Comparison of ENCODE assay signal across 1 cellular context in genomic region chr19:49331616-49332055, GRCh38.
A peak's percentile ranks its signal among the peaks of the same experiment; 100 is the strongest.
TF ChIP-seq lines count a peak whose summit lies in the region.

No MANE protein-coding gene starts in this region.

TF ChIP-seq in liver, 16 proteins besides CTCF, POLR2A, EP300 and RAD21 (continued from another document):
- peak; percentile 44 for TF ChIP-seq REST (IDR thresholded peaks at IDR 0.05)
- TF ChIP-seq JUND (IDR thresholded peaks at IDR 0.05), result peak; percentile 62 to 76
- peak; percentile 79 for TF ChIP-seq SP1 (IDR thresholded peaks at IDR 0.05)
- TF ChIP-seq ATF3 (IDR thresholded peaks at IDR 0.05), result peak; percentile 62
- no peak for TF ChIP-seq MAX (IDR thresholded peaks at IDR 0.05)
- TF ChIP-seq ZBTB33 (IDR thresholded peaks at IDR 0.05), result peak; percentile 22
- peak; percentile 59 to 76 for TF ChIP-seq HNF4A (conservative IDR thresholded peaks at IDR 0.05)
- peak in 1 of 2 donors; percentile 45 for TF ChIP-seq GABPA (IDR thresholded peaks at IDR 0.05 in 1 of 2, conservative IDR thresholded peaks at IDR 0.05 in 1 of 2)
- no peak for TF ChIP-seq HNF4G (IDR thresholded peaks at IDR 0.05)
- TF ChIP-seq YY1 (IDR thresholded peaks at IDR 0.05), result peak; percentile 84
